10 cellular contexts compared by ENCODE assay signal in genomic region chr10:103493911-103494877, GRCh38. TPM values are rescaled to one million over a fixed set of nuclear protein-coding genes. Genes with fewer than 3 reads are reported as not detected.
DNase-seq lines count a peak whose midpoint lies in the region; ATAC-seq, FAIRE-seq and TF ChIP-seq lines count a peak whose summit lies in the region.
"Had no signal": no experiment of that assay in that cellular context is flagged by ENCODE, and none has a peak within 500 bp of the region (broad histone marks: within the 10 kb centered on the region; RNA-seq: fewer than 3 reads in every experiment).

No MANE protein-coding gene starts in this region.

- H3K4me3 ChIP-seq in endocrine pancreas (ENCODE audit: control insufficient read depth, insufficient read depth, low read length) = peak overlapping the region; percentile 40

- H3K27me3 ChIP-seq in endocrine pancreas (ENCODE audit: control insufficient read depth, insufficient read depth, low read length) = no peaks in the 10 kb centered on the region

- peak overlapping the region; percentile 15 for H3K9ac ChIP-seq in endocrine pancreas (ENCODE audit: control insufficient read depth, insufficient read depth, low read length)

- peaks cover 9% of the 10 kb centered on the region for H3K4me1 Mint-ChIP-seq in T-helper 2 cell treated with Interferon-gamma antibody and Interleukin-4, amounts not matched to agents 5 μg/mL and 100 μg/mL, for 36 hours (ENCODE audit: low read depth)
- H3K4me1 Mint-ChIP-seq in natural killer cell = peaks cover 5 to 6% of the 10 kb centered on the region in 2 donors

- no peaks in the 10 kb centered on the region for H3K9me3 Mint-ChIP-seq in T-helper 2 cell treated with Interferon-gamma antibody and Interleukin-4, amounts not matched to agents 5 μg/mL and 100 μg/mL, for 36 hours
- H3K9me3 Mint-ChIP-seq in natural killer cell = no peaks in the 10 kb centered on the region

- H3K27me3 Mint-ChIP-seq in T-helper 2 cell treated with Interferon-gamma antibody and Interleukin-4, amounts not matched to agents 5 μg/mL and 100 μg/mL, for 36 hours (ENCODE audit: low read depth) = peaks cover 68% of the 10 kb centered on the region
- peaks cover 36 to 45% of the 10 kb centered on the region in 2 donors for H3K27me3 Mint-ChIP-seq in natural killer cell (ENCODE audit: low read depth in 2 of 2)

- no peaks in the 10 kb centered on the region for H3K4me1 ChIP-seq in endocrine pancreas (ENCODE audit: control insufficient read depth, insufficient read depth, low read length)

- ATAC-seq in natural killer cell (peak; percentile 31 to 77 (median 60)), HG02970 (IDR thresholded peaks at IDR 0.05; ENCODE audit: low FRiP score, unreplicated experiment) (no peak)

- DNase-seq in DMS53 (lab: John Stamatoyannopoulos, UW) (peak; percentile 83), DMS53 treated with DMSO at 0.1 percent for 48 hours (lab: John Stamatoyannopoulos, UW; ENCODE audit: unreplicated experiment) (no peak), natural killer cell (no peak), RCC 7860 (ENCODE audit: low spot score) (no peak), NCI-H187 treated with DMSO at 0.1 percent for 48 hours (lab: John Stamatoyannopoulos, UW) (no peak)
- peak; percentile 36 for DNase-seq in T-helper 2 cell treated with Interferon-gamma antibody and Interleukin-4, amounts not matched to agents 5 μg/mL and 100 μg/mL, for 36 hours (ENCODE audit: low spot score)

- H3K36me3 Mint-ChIP-seq in T-helper 2 cell treated with Interferon-gamma antibody and Interleukin-4, amounts not matched to agents 5 μg/mL and 100 μg/mL, for 36 hours (ENCODE audit: low read depth) = no peaks in the 10 kb centered on the region
- H3K36me3 Mint-ChIP-seq in natural killer cell = no peaks in the 10 kb centered on the region

- intact Hi-C loops in natural killer cell (cut with micrococcal nuclease) = no loop called here

- no peak for FAIRE-seq in RCC 7860 (lab: Jason Lieb, UNC)
- FAIRE-seq: A204.1, TTC549 had no signal

- no peak overlapping the region for H3K27ac Mint-ChIP-seq in T-helper 2 cell treated with Interferon-gamma antibody and Interleukin-4, amounts not matched to agents 5 μg/mL and 100 μg/mL, for 36 hours
- H3K27ac Mint-ChIP-seq in natural killer cell = no peak overlapping the region

- H3K36me3 ChIP-seq in endocrine pancreas (ENCODE audit: control insufficient read depth, insufficient read depth, low read length) = no peaks in the 10 kb centered on the region

- H3K4me3 Mint-ChIP-seq in T-helper 2 cell treated with Interferon-gamma antibody and Interleukin-4, amounts not matched to agents 5 μg/mL and 100 μg/mL, for 36 hours = peak overlapping the region; percentile 60
- H3K4me3 Mint-ChIP-seq in natural killer cell = peak overlapping the region; percentile 72

- TF ChIP-seq CTCF in natural killer cell (IDR thresholded peaks at IDR 0.05) = no peak

- no peaks in the 10 kb centered on the region for H3K9me3 ChIP-seq in endocrine pancreas (ENCODE audit: control insufficient read depth, low read length)

RNA-seq across cellular contexts. Expression of gene NEURL1, which starts 0.7 kb away (rescaled TPM):
- total RNA-seq in natural killer cell = 1 to 10 TPM in 2 of 3 donors, under 1 TPM in 1; 0.95 to 8.5 (median 1.5) TPM

RNA-seq across cellular contexts. Expression of gene CALHM3, which starts 15.2 kb away (rescaled TPM):
- not detected for total RNA-seq in natural killer cell

RNA-seq across cellular contexts. Expression of gene CALHM1, which starts 35.5 kb away (rescaled TPM):
- under 1 TPM in 2 of 3 donors, not detected in 1; 0.23 to 0.57 TPM for total RNA-seq in natural killer cell

RNA-seq across cellular contexts. Expression of gene CALHM2, which starts 42.0 kb away (rescaled TPM):
- 10 to 100 TPM; 26.6 to 55.2 (median 37.2) TPM for total RNA-seq in natural killer cell

Comparison
In these comparisons a context has a peak if more than half of its experiments do, and no peak if none do; other contexts are left out.
1. DNase-seq: peak in DMS53 (single experiment) and T-helper 2 cell treated with Interferon-gamma antibody and Interleukin-4, amounts not matched to agents 5 μg/mL and 100 μg/mL, for 36 hours (single experiment); none in DMS53 treated with DMSO at 0.1 percent for 48 hours (single experiment), natural killer cell (single experiment), RCC 7860 (single experiment) and NCI-H187 treated with DMSO at 0.1 percent for 48 hours (single experiment).